In the genomic region with DNA sequence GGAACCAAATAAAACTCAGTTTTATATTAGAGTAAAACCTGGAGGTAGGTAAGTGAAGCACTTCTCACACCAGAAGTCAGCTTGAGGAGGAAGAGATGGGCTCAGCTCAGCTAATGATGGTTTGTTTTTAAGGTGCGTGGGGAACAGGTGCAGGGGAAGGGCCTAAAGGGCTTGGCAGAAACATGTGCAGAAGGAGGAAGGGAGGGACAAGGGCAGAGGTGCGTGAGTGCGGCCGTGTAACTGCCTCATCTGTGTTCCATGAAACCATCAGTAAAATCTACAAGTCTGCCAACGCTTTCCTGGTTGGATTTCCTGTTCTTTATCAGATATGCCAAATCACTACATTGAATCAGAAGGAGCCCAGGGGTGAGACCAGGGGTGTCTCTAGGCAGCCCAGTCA, we compare ENCODE assay signal across 18 cellular contexts. TPM values are rescaled to one million over a fixed set of nuclear protein-coding genes. Genes with fewer than 3 reads are reported as not detected.
DNase-seq lines count a peak whose midpoint lies in the region; ATAC-seq lines count a peak whose summit lies in the region.
"Had no signal": no experiment of that assay in that cellular context is flagged by ENCODE, and none has a peak within 500 bp of the region (broad histone marks: within the 10 kb centered on the region; RNA-seq: fewer than 3 reads in every experiment).

No MANE protein-coding gene starts in this region.

- H2BK120ac ChIP-seq in mesendoderm (ENCODE audit: low read depth, low read length) = no peak overlapping the region

- H3K4me1 ChIP-seq in thymus (ENCODE audit: control insufficient read depth, insufficient read depth, low read length) (peaks cover 70% of the 10 kb centered on the region), mesendoderm (ENCODE audit: control insufficient read depth, low read depth, low read length) (no peaks in the 10 kb centered on the region)
- H3K4me1 ChIP-seq: SJCRH30, testis had no signal

- DNase-seq in activated T-cell treated with anti-CD3 and anti-CD28 coated beads, Interleukin-2, amount 50 U/mL, for 24 hours = no peak
- no peak for DNase-seq in activated T-cell treated with anti-CD3 and anti-CD28 coated beads, Interleukin-2, amount 50 U/mL, for 1 hour
- peak; percentile 59 for DNase-seq in activated CD4-positive, alpha-beta memory T cell treated with anti-CD3 and anti-CD28 coated beads for 36 hours
- DNase-seq in left colon (no peak), NCI-H510A treated with DMSO at 0.1 percent for 48 hours (lab: John Stamatoyannopoulos, UW) (no peak), NCI-H1417 treated with DMSO at 0.1 percent for 48 hours (lab: John Stamatoyannopoulos, UW) (no peak), mesendoderm (no peak)
- DNase-seq: adrenal gland, MM.1S, naive B cell, NCI-H1930, SJCRH30, testis had no signal

- H3K9me3 ChIP-seq in thymus (ENCODE audit: control insufficient read depth) = no peaks in the 10 kb centered on the region
- H3K9me3 ChIP-seq: adrenal gland, gastroesophageal sphincter, SJCRH30, testis had no signal

- H3K36me3 ChIP-seq in thymus (ENCODE audit: control insufficient read depth, insufficient read depth) (peaks cover 19% of the 10 kb centered on the region), mesendoderm (ENCODE audit: control insufficient read depth, insufficient read depth, low read length) (peaks cover 2% of the 10 kb centered on the region)
- H3K36me3 ChIP-seq: SJCRH30 had no signal

- H4K8ac ChIP-seq in mesendoderm (ENCODE audit: low read depth, low read length) = no peak overlapping the region

- ATAC-seq in left colon = peak; percentile 31
- ATAC-seq: gastroesophageal sphincter had no signal

- H3K4me1 Mint-ChIP-seq in activated T-cell treated with anti-CD3 and anti-CD28 coated beads, Interleukin-2, amount 50 U/mL, for 24 hours (ENCODE audit: low read depth) = peaks cover 82% of the 10 kb centered on the region
- H3K4me1 Mint-ChIP-seq in activated CD4-positive, alpha-beta memory T cell treated with anti-CD3 and anti-CD28 coated beads for 36 hours (ENCODE audit: low read depth) = peaks cover 87% of the 10 kb centered on the region

- H3K27me3 Mint-ChIP-seq in activated T-cell treated with anti-CD3 and anti-CD28 coated beads, Interleukin-2, amount 50 U/mL, for 24 hours = no peaks in the 10 kb centered on the region
- no peaks in the 10 kb centered on the region for H3K27me3 Mint-ChIP-seq in activated CD4-positive, alpha-beta memory T cell treated with anti-CD3 and anti-CD28 coated beads for 36 hours
- H3K27me3 Mint-ChIP-seq: naive B cell had no signal

- no peaks in the 10 kb centered on the region for H3K79me1 ChIP-seq in mesendoderm (ENCODE audit: low read length)

- no peak overlapping the region for H2AK5ac ChIP-seq in mesendoderm (ENCODE audit: low read length)

- no peak overlapping the region for H2BK15ac ChIP-seq in mesendoderm (replicated peaks; ENCODE audit: low read depth)

- no peak overlapping the region for H3K4me3 Mint-ChIP-seq in activated T-cell treated with anti-CD3 and anti-CD28 coated beads, Interleukin-2, amount 50 U/mL, for 24 hours
- H3K4me3 Mint-ChIP-seq in activated CD4-positive, alpha-beta memory T cell treated with anti-CD3 and anti-CD28 coated beads for 36 hours = no peak overlapping the region
- H3K4me3 Mint-ChIP-seq: naive B cell had no signal

- no peaks in the 10 kb centered on the region for H3K79me2 ChIP-seq in mesendoderm (ENCODE audit: control insufficient read depth, insufficient read depth, low read length)

- peak overlapping the region; percentile 58 for H3K27ac Mint-ChIP-seq in activated T-cell treated with anti-CD3 and anti-CD28 coated beads, Interleukin-2, amount 50 U/mL, for 24 hours
- peak overlapping the region; percentile 83 for H3K27ac Mint-ChIP-seq in activated CD4-positive, alpha-beta memory T cell treated with anti-CD3 and anti-CD28 coated beads for 36 hours

- H2BK5ac ChIP-seq in mesendoderm (ENCODE audit: low read length) = no peak overlapping the region

- no peak overlapping the region for H4K5ac ChIP-seq in mesendoderm (ENCODE audit: low read length)

- H3K27me3 ChIP-seq in thymus (ENCODE audit: control insufficient read depth, insufficient read depth) (no peaks in the 10 kb centered on the region), mesendoderm (ENCODE audit: insufficient read depth, low read length, poor library complexity) (no peaks in the 10 kb centered on the region)
- H3K27me3 ChIP-seq: adrenal gland, gastroesophageal sphincter, SJCRH30, testis had no signal

- no peak overlapping the region for H3K9ac ChIP-seq in mesendoderm (ENCODE audit: low read length)

- no peak overlapping the region for H3K4me3 ChIP-seq in thymus (ENCODE audit: low read length)
- no peak overlapping the region for H3K4me3 ChIP-seq in mesendoderm (ENCODE audit: low read length)
- H3K4me3 ChIP-seq: adrenal gland, gastroesophageal sphincter, SJCRH30, testis had no signal

- intact Hi-C loops in activated CD4-positive, alpha-beta memory T cell treated with anti-CD3 and anti-CD28 coated beads for 36 hours (cut with micrococcal nuclease) = loop anchor here (1.0 kb wide), 2 partner anchors 11 to 19 kb away; no protein-coding TSS in a partner anchor
- intact Hi-C loops in left colon (cut with DNase I, micrococcal nuclease) = no loop called here

- peaks cover 84% of the 10 kb centered on the region for H3K36me3 Mint-ChIP-seq in activated T-cell treated with anti-CD3 and anti-CD28 coated beads, Interleukin-2, amount 50 U/mL, for 24 hours (ENCODE audit: low read depth)
- H3K36me3 Mint-ChIP-seq in activated CD4-positive, alpha-beta memory T cell treated with anti-CD3 and anti-CD28 coated beads for 36 hours = peaks cover 69% of the 10 kb centered on the region

- H3K4ac ChIP-seq in mesendoderm (ENCODE audit: low read depth, low read length) = no peak overlapping the region

- no peak overlapping the region for H3K18ac ChIP-seq in mesendoderm (ENCODE audit: low read length)

- no peak overlapping the region for H3K4me2 ChIP-seq in mesendoderm (ENCODE audit: low read length)

- CTCF ChIA-PET in activated CD4-positive, alpha-beta memory T cell treated with anti-CD3 and anti-CD28 coated beads for 36 hours (lab: Charles Lee) = interaction anchor here (1.2 to 6.1 kb wide), 5 partner anchors 9 to 102 kb away, joined by 3 to 29 read pairs (median 4); no protein-coding TSS in a partner anchor

- POLR2A ChIA-PET in activated CD4-positive, alpha-beta memory T cell treated with anti-CD3 and anti-CD28 coated beads for 36 hours (lab: Charles Lee) = interaction anchor here (0.9 to 2.9 kb wide), 5 partner anchors 9 to 34 kb away, joined by 3 to 20 read pairs (median 9); a partner anchor contains a TSS

- H3K23ac ChIP-seq in mesendoderm (ENCODE audit: low read length) = no peak overlapping the region

- H3K9me3 Mint-ChIP-seq in activated T-cell treated with anti-CD3 and anti-CD28 coated beads, Interleukin-2, amount 50 U/mL, for 24 hours = peaks cover 2% of the 10 kb centered on the region
- no peaks in the 10 kb centered on the region for H3K9me3 Mint-ChIP-seq in activated CD4-positive, alpha-beta memory T cell treated with anti-CD3 and anti-CD28 coated beads for 36 hours
- H3K9me3 Mint-ChIP-seq: naive B cell had no signal

- 11% methylated on average over 5 of the region's 5 CpGs for WGBS in thymus
- WGBS in mesendoderm (ENCODE audit: extremely low coverage, insufficient coverage, low lambda C conversion rate) = no CpG with 5 or more reads among the region's 5 CpGs

- no peak overlapping the region for H3K56ac ChIP-seq in mesendoderm (ENCODE audit: low read length)

- H3K27ac ChIP-seq in thymus (ENCODE audit: low read depth) (peak overlapping the region; percentile 82), mesendoderm (ENCODE audit: low read depth, low read length) (no peak overlapping the region)
- H3K27ac ChIP-seq: adrenal gland, gastroesophageal sphincter, SJCRH30, testis had no signal

RNA-seq across cellular contexts. Expression of a gene that starts 19.9 kb away (rescaled TPM):
- total RNA-seq in activated CD4-positive, alpha-beta memory T cell treated with anti-CD3 and anti-CD28 coated beads for 36 hours = 10 to 100 TPM; 13.7 to 14.0 TPM
- 10 to 100 TPM; 23.5 to 32.8 TPM for total RNA-seq in left colon
- polyA plus RNA-seq in thymus = 8.1 TPM
- polyA plus RNA-seq in mesendoderm (2013, experiment 1 of 2) = 3.7 TPM
- polyA plus RNA-seq in mesendoderm (2013, experiment 2 of 2) = 3.6 TPM

RNA-seq across cellular contexts. Expression of a gene that starts 32.4 kb away (rescaled TPM):
- total RNA-seq in activated CD4-positive, alpha-beta memory T cell treated with anti-CD3 and anti-CD28 coated beads for 36 hours = 1 to 10 TPM; 4.0 TPM
- 1 to 10 TPM in 1 of 2 donors, under 1 TPM in 1; 0.67 to 1.1 TPM for total RNA-seq in left colon
- polyA plus RNA-seq in thymus = 8.5 TPM
- not detected for polyA plus RNA-seq in mesendoderm (2013, experiment 1 of 2)
- polyA plus RNA-seq in mesendoderm (2013, experiment 2 of 2) = not detected
- total RNA-seq: H1, pulmonary artery endothelial cell, SJCRH30 had no signal
- polyA plus RNA-seq: H1 had no signal

RNA-seq across cellular contexts. Expression of a gene that starts 51.6 kb away (rescaled TPM):
- total RNA-seq in activated CD4-positive, alpha-beta memory T cell treated with anti-CD3 and anti-CD28 coated beads for 36 hours = under 1 TPM in 1 of 2 experiments, not detected in 1; 0.05 TPM
- under 1 TPM in 1 of 2 donors, not detected in 1; 0.64 TPM for total RNA-seq in left colon
- 5.7 TPM for polyA plus RNA-seq in thymus
- polyA plus RNA-seq in mesendoderm (2013, experiment 1 of 2) = 0.03 TPM
- polyA plus RNA-seq in mesendoderm (2013, experiment 2 of 2) = 0.01 TPM
- total RNA-seq: H1, NCI-H460, pulmonary artery endothelial cell, SJCRH30 had no signal
